In the genomic region with DNA sequence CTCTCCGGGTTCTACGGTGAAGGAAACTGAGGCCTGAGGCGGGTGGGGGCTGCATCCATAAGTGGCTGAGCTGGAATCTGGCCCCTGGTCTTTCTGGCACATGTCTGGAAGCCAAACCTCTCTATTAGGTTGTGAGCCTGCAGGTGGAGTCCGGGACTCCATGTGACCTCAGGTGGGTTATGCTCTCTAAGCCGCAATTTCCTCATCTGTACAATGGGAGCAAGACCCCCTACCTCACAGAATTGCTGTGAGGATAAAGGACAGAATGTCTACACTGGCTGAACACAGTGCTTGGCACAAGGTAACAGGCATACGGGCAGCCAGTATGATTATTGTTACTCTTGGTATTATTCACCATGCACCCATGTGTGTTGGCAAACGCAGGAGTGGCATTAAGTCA, we compare ENCODE assay signal across 21 cellular contexts. TPM values are rescaled to one million over a fixed set of nuclear protein-coding genes. Genes with fewer than 3 reads are reported as not detected.
A peak's percentile ranks its signal among the peaks of the same experiment; 100 is the strongest.
DNase-seq lines count a peak whose midpoint lies in the region; ATAC-seq, FAIRE-seq and TF ChIP-seq lines count a peak whose summit lies in the region.
"Had no signal": no experiment of that assay in that cellular context is flagged by ENCODE, and none has a peak within 500 bp of the region (broad histone marks: within the 10 kb centered on the region; RNA-seq: fewer than 3 reads in every experiment).

No MANE protein-coding gene starts in this region.

- no peak for TF ChIP-seq RAD21 in K562 (CRISPR knock-in tag; conservative IDR thresholded peaks at IDR 0.05 in 1 of 2, IDR thresholded peaks at IDR 0.05 in 1 of 2)

- POLR2A ChIA-PET in PC-3 (lab: Charles Lee; ENCODE audit: unreplicated experiment) (interaction anchor here (0.7 kb wide), 1 partner anchor 28 kb away, joined by 4 read pairs; no protein-coding TSS in a partner anchor), K562 (lab: Yijun Ruan, JAX) (interaction anchor here (0.7 to 1.3 kb wide), 2 partner anchors 20 to 144 kb away, joined by 3 read pairs; no protein-coding TSS in a partner anchor)

- no peaks in the 10 kb centered on the region for H3K27me3 Mint-ChIP-seq in mesothelial cell of epicardium (ENCODE audit: low read depth)

- peaks cover 100% of the 10 kb centered on the region for H3K79me2 ChIP-seq in PC-3 (ENCODE audit: low read length)
- no peaks in the 10 kb centered on the region; the same call in 2 of the 3 replicates for H3K79me2 ChIP-seq in K562 (ENCODE audit: control insufficient read depth, insufficient read depth, low read length)

- H3K4me2 ChIP-seq in PC-3 (ENCODE audit: low read length), result peak overlapping the region; percentile 96
- no peak overlapping the region for H3K4me2 ChIP-seq in K562 (ENCODE audit: insufficient read depth, low read length)
- H3K4me2 ChIP-seq: GM23338, KMS-11, SK-N-SH had no signal

- peaks cover 69% of the 10 kb centered on the region for H3K4me1 Mint-ChIP-seq in mesothelial cell of epicardium

- H3K36me3 ChIP-seq in PC-3 (ENCODE audit: low read depth, low read length) (peaks cover 78% of the 10 kb centered on the region), K562 (ENCODE audit: control insufficient read depth, insufficient read depth, low read length) (no peaks in the 10 kb centered on the region), lower lobe of right lung (peaks cover 32% of the 10 kb centered on the region)
- H3K36me3 ChIP-seq: BLaER1 had no signal

- in situ Hi-C loops in K562 (cut with MboI), result no loop called here

- H4K20me1 ChIP-seq in PC-3 (ENCODE audit: low read length) (peaks cover 58% of the 10 kb centered on the region), K562 (replicated peaks; ENCODE audit: control insufficient read depth, insufficient read depth, low read length) (peaks cover 6% of the 10 kb centered on the region; the same call in 1 of the 2 replicates)

- no peak for FAIRE-seq in K562 (lab: Jason Lieb, UNC)
- FAIRE-seq: GM12891 had no signal

- peaks cover 4% of the 10 kb centered on the region for H3K9me1 ChIP-seq in K562 (ENCODE audit: control insufficient read depth, insufficient read depth, low read length)

- H3K27ac Mint-ChIP-seq in mesothelial cell of epicardium, result peak overlapping the region; percentile 43
- H3K27ac Mint-ChIP-seq: CD4-positive, alpha-beta T cell; GM23338 had no signal

- H3K9me3 ChIP-seq in PC-3 (ENCODE audit: low read length) (no peaks in the 10 kb centered on the region), K562 (replicated peaks; ENCODE audit: control insufficient read depth, insufficient read depth, low read depth, low read length) (no peaks in the 10 kb centered on the region), lower lobe of right lung (no peaks in the 10 kb centered on the region)
- H3K9me3 ChIP-seq: BLaER1, Caco-2, SK-N-SH had no signal

- CTCF ChIA-PET in PC-3 (lab: Charles Lee) (no interaction called here), K562 (lab: Yijun Ruan, JAX; ENCODE audit: low intra/inter-chr PET ratio) (no interaction called here)

- H2AFZ ChIP-seq in PC-3 (ENCODE audit: low read length) (no peak overlapping the region), K562 (ENCODE audit: low read depth, low read length) (no peak overlapping the region)
- H2AFZ ChIP-seq: GM23338 had no signal

- H3K4me1 ChIP-seq in PC-3 (ENCODE audit: insufficient read depth, low read length) (peaks cover 78% of the 10 kb centered on the region), K562 (replicated peaks in 1 of 2; ENCODE audit: control insufficient read depth in 2 of 2, insufficient read depth in 2 of 2, low read length in 2 of 2) (peaks cover 49 to 73% of the 10 kb centered on the region in 2 experiments), lower lobe of right lung (peaks cover 83% of the 10 kb centered on the region)

- TF ChIP-seq CTCF in PC-3 (conservative IDR thresholded peaks at IDR 0.05; ENCODE audit: low read depth, low read length) (no peak), K562 (IDR thresholded peaks at IDR 0.05 in 2 of 3, conservative IDR thresholded peaks at IDR 0.05 in 1 of 3; ENCODE audit: insufficient read depth in 2 of 3, low read depth in 1 of 3, low read length in 3 of 3) (no peak), mesothelial cell of epicardium (IDR thresholded peaks at IDR 0.05; ENCODE audit: unreplicated experiment) (no peak), lower lobe of right lung (IDR thresholded peaks at IDR 0.05) (no peak)

- no peak overlapping the region for H3K4me3 Mint-ChIP-seq in mesothelial cell of epicardium
- H3K4me3 Mint-ChIP-seq: CD4-positive, alpha-beta T cell; GM23338 had no signal

- peaks cover 30% of the 10 kb centered on the region for H3F3A ChIP-seq in PC-3 (ENCODE audit: low read length, unreplicated experiment)

- H3K9me3 Mint-ChIP-seq in mesothelial cell of epicardium, result no peaks in the 10 kb centered on the region
- H3K9me3 Mint-ChIP-seq: CD4-positive, alpha-beta T cell; GM23338 had no signal

- DNase-seq in PC-3 (no peak), K562 (ENCODE audit: extremely low read depth in 1 of 4, low spot score in 3 of 4) (no peak), mesothelial cell of epicardium (ENCODE audit: low spot score in 2 of 2, unreplicated experiment in 2 of 2) (no peak), lower lobe of right lung (no peak), NCI-H510A (lab: John Stamatoyannopoulos, UW) (no peak), NCI-H2081 treated with DMSO at 0.1 percent for 48 hours (lab: John Stamatoyannopoulos, UW) (no peak)
- DNase-seq: ACHN; Caco-2; CD4-positive, alpha-beta T cell; NCI-H1105 treated with DMSO at 0.1 percent for 48 hours; NCI-H2029 treated with DMSO at 0.1 percent for 48 hours; NCI-H2171; NCI-H345; NCI-H524 treated with DMSO at 0.1 percent for 48 hours; SHP77 treated with DMSO at 0.1 percent for 48 hours; SK-N-SH had no signal

- H3K36me3 Mint-ChIP-seq in mesothelial cell of epicardium, result peaks cover 18% of the 10 kb centered on the region

- no peak for TF ChIP-seq POLR2A in K562 (conservative IDR thresholded peaks at IDR 0.05)

- H3K27ac ChIP-seq in PC-3 (ENCODE audit: low read length), result no peak overlapping the region
- no peak overlapping the region for H3K27ac ChIP-seq in K562 (ENCODE audit: extremely low read depth, low read depth, low read length)
- no peak overlapping the region for H3K27ac ChIP-seq in lower lobe of right lung
- H3K27ac ChIP-seq: BLaER1, KMS-11 had no signal

- BruUV-seq in PC-3 (replicated peaks; lab: Mats Ljungman, UMichigan) (no TSS peak), K562 (replicated peaks; lab: Mats Ljungman, UMichigan) (no TSS peak)

- H3K9ac ChIP-seq in PC-3 (ENCODE audit: low read length) (no peak overlapping the region), K562 (ENCODE audit: insufficient read depth in 1 of 2, low read depth in 2 of 2, low read length in 2 of 2) (no peak overlapping the region)
- H3K9ac ChIP-seq: BLaER1, KMS-11, SK-N-SH had no signal

- H3K27me3 ChIP-seq in PC-3 (ENCODE audit: low read length), result no peaks in the 10 kb centered on the region
- H3K27me3 ChIP-seq in K562 (ENCODE audit: control insufficient read depth in 2 of 2, insufficient read depth in 2 of 2, low read length in 2 of 2), result no peaks in the 10 kb centered on the region
- no peaks in the 10 kb centered on the region for H3K27me3 ChIP-seq in lower lobe of right lung (ENCODE audit: low read depth)

- no peaks in the 10 kb centered on the region for H3K9me2 ChIP-seq in PC-3 (replicated peaks; ENCODE audit: low read length)
- H3K9me2 ChIP-seq: SK-N-SH had no signal

- H3K4me3 ChIP-seq in PC-3 (ENCODE audit: low read length) (peak overlapping the region; percentile 83), K562 (no peak overlapping the region), lower lobe of right lung (no peak overlapping the region)
- H3K4me3 ChIP-seq: BLaER1, GM23338 had no signal

- no peak for ATAC-seq in PC-3
- ATAC-seq in K562, result no peak
- ATAC-seq in lower lobe of right lung, result no peak
- ATAC-seq in GM18909 (IDR thresholded peaks at IDR 0.05; ENCODE audit: poor library complexity, unreplicated experiment), result no peak
- ATAC-seq: GM23338 had no signal

- intact Hi-C loops in PC-3 (cut with micrococcal nuclease) (loop anchor here (5.0 kb wide), 1 partner anchor 38 kb away; no protein-coding TSS in a partner anchor), K562 (cut with micrococcal nuclease) (no loop called here), lower lobe of right lung (cut with DNase I) (no loop called here)

- no peak for TF ChIP-seq EP300 in K562 (IDR thresholded peaks at IDR 0.05; ENCODE audit: low read length)

- 74% methylated on average over 7 of the region's 7 CpGs for WGBS in K562 (ENCODE audit: insufficient coverage, low coverage, missing lambda C conversion rate)

TF ChIP-seq in K562, 482 proteins besides CTCF, POLR2A, EP300 and RAD21 (continues in another document):
- TF ChIP-seq TAL1 (IDR thresholded peaks at IDR 0.05), result no peak
- no peak for TF ChIP-seq MCM7 (IDR thresholded peaks at IDR 0.05)
- peak; percentile 36; the same call in 1 of the 2 replicates for TF ChIP-seq ADNP (tag; IDR thresholded peaks at IDR 0.05)
- TF ChIP-seq ESRRA (IDR thresholded peaks at IDR 0.05; ENCODE audit: borderline replicate concordance, low read depth), result 0 out of 2 replicates have a peak, but pooled peaks have one; percentile 15
- no peak for TF ChIP-seq WHSC1 (IDR thresholded peaks at IDR 0.05; ENCODE audit: low read length)

RNA-seq across cellular contexts. Expression of gene EPHA2, which starts 6.7 kb away (rescaled TPM):
- total RNA-seq in PC-3 (2014; rRNA removed), result 459 and 567 TPM in 2 replicates
- 0.55 and 1.5 TPM in 2 replicates for total RNA-seq in K562 (2011; cell fraction: chromatin; rRNA removed; ENCODE audit: low replicate concordance)
- 0.79 and 1.2 TPM in 2 replicates for total RNA-seq in K562 (2011; cell fraction: nucleolus; rRNA removed)
- 0.15 and 0.23 TPM in 2 replicates for total RNA-seq in K562 (2011; cell fraction: nucleoplasm; rRNA removed)
- total RNA-seq in K562 (2014; rRNA removed), result not detected in 2 replicates
- total RNA-seq in K562 (2014; rRNA removed; fragmentation: Illumina TruSeq; extraction: Trizol), result 0.04 and 0.06 TPM in 2 replicates
- total RNA-seq in K562 (2015; rRNA removed; fragmentation: Illumina TruSeq; extraction: Trizol), result not detected in 2 replicates
- 0.36 and 0.40 TPM in 2 replicates for total RNA-seq in K562 (2021)
- polyA plus RNA-seq in K562 (2011; rRNA removed), result 0.16 and 0.17 TPM in 2 replicates
- 0.09 and 0.70 TPM in 2 replicates for polyA plus RNA-seq in K562 (2011; cell fraction: cytosol; rRNA removed)
- polyA plus RNA-seq in K562 (2011; cell fraction: nucleus; rRNA removed), result 0.24 and 0.92 TPM in 2 replicates
- 0.07 and 0.09 TPM in 2 replicates for polyA plus RNA-seq in K562 (2012)
- 0.07 and 0.12 TPM in 2 replicates for polyA plus RNA-seq in K562 (2014; fragmentation: Illumina TruSeq; extraction: Trizol)
- not detected for polyA plus RNA-seq in K562 (2014; fragmentation: Nextera tagmentation; extraction: Ambion mirVana)
- polyA plus RNA-seq in K562 (2014; rRNA removed), result 0.05 TPM in 2 replicates
- 0.15 and 0.28 TPM in 2 replicates for polyA minus RNA-seq in K562 (2011; rRNA and poly(A)+ RNA removed)
- polyA minus RNA-seq in K562 (2011; cell fraction: cytosol; rRNA and poly(A)+ RNA removed), result 1.7 and 2.2 TPM in 2 replicates
- polyA minus RNA-seq in K562 (2011; cell fraction: nucleus; rRNA and poly(A)+ RNA removed), result 0.33 and 0.81 TPM in 2 replicates
- 71.8 to 76.3 TPM (median 75.0 TPM) in 3 replicates for total RNA-seq in mesothelial cell of epicardium
- total RNA-seq in lower lobe of right lung, result 20.4 TPM
